ENCODE assay signal across 25 cellular contexts in genomic region chr4:178426871-178427270, GRCh38.
"Had no signal": no experiment of that assay in that cellular context is flagged by ENCODE, and none has a peak within 500 bp of the region (broad histone marks: within the 10 kb centered on the region; RNA-seq: fewer than 3 reads in every experiment).

No MANE protein-coding gene starts in this region.

- ATAC-seq: effector memory CD8-positive, alpha-beta T cell; esophagus mucosa; foreskin keratinocyte; gastrocnemius medialis; gastroesophageal sphincter; heart left ventricle; heart right ventricle had no signal

- DNase-seq: colonic mucosa; cortex of kidney; dermis blood vessel endothelial cell; dorsolateral prefrontal cortex; effector CD4-positive, alpha-beta T cell; effector CD8-positive, alpha-beta T cell; effector memory CD4-positive, alpha-beta T cell; effector memory CD8-positive, alpha-beta T cell; endodermal cell; erythroblast; esophagus squamous epithelium; foreskin fibroblast; foreskin keratinocyte; foreskin melanocyte; gastrocnemius medialis; glutamatergic neuron; head of caudate nucleus; heart left ventricle; heart right ventricle had no signal

- H3K4me3 Mint-ChIP-seq: dendritic cell treated with granulocyte-macrophage colony-stimulating factor and Interleukin-4, amounts not matched to agents 40 ng/mL and 50 ng/mL, for 4 days; effector memory CD8-positive, alpha-beta T cell; endodermal cell had no signal

- H3K9me3 ChIP-seq: colonic mucosa, esophagus muscularis mucosa, esophagus squamous epithelium, gastrocnemius medialis had no signal

- H3K36me3 ChIP-seq: colonic mucosa, esophagus muscularis mucosa, esophagus squamous epithelium, gastrocnemius medialis, gastroesophageal sphincter, heart left ventricle, heart right ventricle had no signal

- H3K4me1 Mint-ChIP-seq: endodermal cell had no signal

- H3K4me1 ChIP-seq: colonic mucosa, esophagus muscularis mucosa, esophagus squamous epithelium, foreskin keratinocyte, gastrocnemius medialis, gastroesophageal sphincter, heart left ventricle, heart right ventricle had no signal

- H3K9me3 Mint-ChIP-seq: endodermal cell had no signal

- H3K27ac Mint-ChIP-seq: dendritic cell treated with granulocyte-macrophage colony-stimulating factor and Interleukin-4, amounts not matched to agents 40 ng/mL and 50 ng/mL, for 4 days; effector memory CD8-positive, alpha-beta T cell; endodermal cell had no signal

- H3K27ac ChIP-seq: colonic mucosa, coronary artery, dorsolateral prefrontal cortex, epithelial cell of prostate, esophagus muscularis mucosa, esophagus squamous epithelium, foreskin keratinocyte, gastrocnemius medialis, gastroesophageal sphincter, heart left ventricle, heart right ventricle had no signal

- H3K27me3 ChIP-seq: colonic mucosa, dorsolateral prefrontal cortex, esophagus muscularis mucosa, esophagus squamous epithelium, foreskin keratinocyte, gastrocnemius medialis, gastroesophageal sphincter, heart left ventricle, heart right ventricle had no signal

- H3K4me3 ChIP-seq: colonic mucosa, coronary artery, dorsolateral prefrontal cortex, esophagus muscularis mucosa, esophagus squamous epithelium, gastrocnemius medialis, gastroesophageal sphincter, heart left ventricle, heart right ventricle had no signal

- H3K27me3 Mint-ChIP-seq: dendritic cell treated with granulocyte-macrophage colony-stimulating factor and Interleukin-4, amounts not matched to agents 40 ng/mL and 50 ng/mL, for 4 days; effector memory CD8-positive, alpha-beta T cell had no signal
